In genomic region chr3:149319750-149320149, GRCh38 we compare ENCODE assay signal across 15 cellular contexts. TPM values are rescaled to one million over a fixed set of nuclear protein-coding genes. Genes with fewer than 3 reads are reported as not detected.
"Had no signal": no experiment of that assay in that cellular context is flagged by ENCODE, and none has a peak within 500 bp of the region (broad histone marks: within the 10 kb centered on the region; RNA-seq: fewer than 3 reads in every experiment).

No MANE protein-coding gene starts in this region.

- H3K27me3 ChIP-seq: gastrocnemius medialis, heart right ventricle, left lung, ovary had no signal

- H3K9me3 ChIP-seq: gastrocnemius medialis, heart right ventricle, left lung, ovary had no signal

- H3K36me3 ChIP-seq: gastrocnemius medialis, left lung, ovary had no signal

- DNase-seq: activated CD4-positive, alpha-beta T cell treated with anti-CD3 and anti-CD28 coated beads, Interleukin-2, amount 50 U/mL, for 1 hour; activated naive CD8-positive, alpha-beta T cell treated with anti-CD3 and anti-CD28 coated beads, Interleukin-2, amount 10 ng/mL, durations not matched to agents 7 days and 5 days; cortex of kidney; effector CD4-positive, alpha-beta T cell; gastrocnemius medialis; heart right ventricle; left lung; mammary epithelial cell; naive B cell; ovary; stimulated activated CD4-positive, alpha-beta T cell treated with anti-CD3 and anti-CD28 coated beads, Interleukin-12 subunit alpha, Interleukin-12 subunit beta, amount 100 ng/mL, for 4 hours; stimulated activated CD4-positive, alpha-beta T cell treated with anti-CD3 and anti-CD28 coated beads, Interleukin-2, amount 100 ng/mL, for 24 hours had no signal

- ATAC-seq: activated CD4-positive, CD25-positive, alpha-beta regulatory T cell treated with anti-CD3 and anti-CD28 coated beads, Interleukin-2, amount 50 U/mL, for 24 hours; gastrocnemius medialis; heart right ventricle; left lung had no signal

- H3K4me3 ChIP-seq: gastrocnemius medialis, heart right ventricle, left lung, ovary had no signal

- H3K27ac ChIP-seq: gastrocnemius medialis, heart right ventricle, left lung, ovary had no signal

RNA-seq across cellular contexts. Expression of gene TM4SF18, which starts 13.7 kb away (rescaled TPM):
- total RNA-seq: activated CD8-positive, alpha-beta memory T cell treated with anti-CD3 and anti-CD28 coated beads for 36 hours; activated naive CD8-positive, alpha-beta T cell treated with anti-CD3 and anti-CD28 coated beads, Interleukin-2, amount 10 ng/mL, durations not matched to agents 7 days and 5 days; activated T-helper 1 cell treated with anti-CD3 and anti-CD28 coated beads, Interleukin-12 subunit alpha, Interleukin-12 subunit beta, Interleukin-2, Interleukin-4 antibody, amounts not matched to agents 30 ng/mL and 10 ng/mL and 1 ng/mL, durations not matched to agents 14 hours and 24 hours and 36 hours; mammary epithelial cell had no signal
- polyA plus RNA-seq: mammary epithelial cell had no signal

RNA-seq across cellular contexts. Expression of gene TM4SF1, which starts 57.7 kb away (rescaled TPM):
- total RNA-seq: activated CD8-positive, alpha-beta memory T cell treated with anti-CD3 and anti-CD28 coated beads for 36 hours; activated naive CD8-positive, alpha-beta T cell treated with anti-CD3 and anti-CD28 coated beads, Interleukin-2, amount 10 ng/mL, durations not matched to agents 7 days and 5 days had no signal
